Comparison of ENCODE assay signal across 8 cellular contexts in the genomic region with DNA sequence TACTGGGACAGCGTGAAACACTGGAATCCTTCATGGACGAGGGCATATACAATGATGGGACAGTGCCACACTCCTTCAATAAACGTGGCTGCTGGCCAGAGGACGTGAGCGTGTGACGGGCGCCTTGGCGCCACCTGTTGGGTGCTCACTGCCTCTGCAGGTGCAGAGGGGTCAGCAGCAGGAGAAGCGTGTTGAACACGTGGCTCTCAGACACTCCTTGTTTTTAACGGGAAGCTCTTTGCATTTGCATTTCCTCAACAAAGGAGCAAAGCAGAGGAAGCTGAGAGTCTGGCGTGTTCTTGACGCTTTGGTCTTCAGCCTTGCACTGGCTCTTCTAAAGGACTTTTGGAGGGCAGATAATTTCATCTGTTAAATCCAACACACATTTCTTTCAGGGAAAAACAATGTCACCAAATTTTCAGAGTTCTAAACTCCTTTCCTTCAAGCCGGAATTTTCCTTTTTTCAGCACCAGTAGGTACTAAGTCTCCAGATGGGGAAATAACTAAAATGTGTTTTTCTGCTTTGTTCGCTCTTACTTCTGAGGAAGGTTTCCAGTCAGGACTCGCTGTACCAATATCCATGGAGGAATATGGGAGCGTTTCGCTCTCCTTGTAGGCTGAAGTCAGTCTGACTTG. TPM values are rescaled to one million over a fixed set of nuclear protein-coding genes. Genes with fewer than 3 reads are reported as not detected.
DNase-seq lines count a peak whose midpoint lies in the region; ATAC-seq lines count a peak whose summit lies in the region.

No MANE protein-coding gene starts in this region.

- DNase-seq in ELR (ENCODE audit: low read depth) (peak; percentile 88), LoVo (ENCODE audit: low spot score) (peak; percentile 81), SIG-M5 treated with dmso at 0.1 percent for 504 hours (lab: John Stamatoyannopoulos, UW; ENCODE audit: unreplicated experiment) (peak; percentile 78), activated gamma-delta T cell treated with Interleukin-2 at 50 U/mL for 16 hours (peak; percentile 60), foreskin melanocyte (peak; percentile 82), occipital lobe (lab: John Stamatoyannopoulos, UW) (peak; percentile 33), superior temporal gyrus (ENCODE audit: extremely low spot score) (peak; percentile 93)

- no peak for ATAC-seq in HG03159 (IDR thresholded peaks at IDR 0.05; ENCODE audit: unreplicated experiment)

RNA-seq across cellular contexts. Expression of a gene that starts 2.9 kb away (rescaled TPM):
- total RNA-seq in occipital lobe, result 16.2 TPM

RNA-seq across cellular contexts. Expression of a gene that starts 41.2 kb away (rescaled TPM):
- 154 TPM for total RNA-seq in occipital lobe

Comparison
In these comparisons a context has a peak if more than half of its experiments do, and no peak if none do; other contexts are left out.
1. DNase-seq: peak in every context shown above with its lines; median percentile 93 in superior temporal gyrus; 88 in ELR; 82 in foreskin melanocyte; 81 in LoVo; 78 in SIG-M5 treated with dmso at 0.1 percent for 504 hours; 60 in activated gamma-delta T cell treated with Interleukin-2 at 50 U/mL for 16 hours; 33 in occipital lobe.